12 cellular contexts compared by ENCODE assay signal in genomic region chr12:105523164-105524057, GRCh38.
DNase-seq lines count a peak whose midpoint lies in the region; ATAC-seq and TF ChIP-seq lines count a peak whose summit lies in the region.
"Had no signal": no experiment of that assay in that cellular context is flagged by ENCODE, and none has a peak within 500 bp of the region (broad histone marks: within the 10 kb centered on the region; RNA-seq: fewer than 3 reads in every experiment).

No MANE protein-coding gene starts in this region.

- H3K4me1 ChIP-seq in IMR-90 (ENCODE audit: control insufficient read depth, insufficient read depth, low read length) (peaks cover 6% of the 10 kb centered on the region), esophagus muscularis mucosa (peaks cover 13 to 20% (median 16%) of the 10 kb centered on the region in 4 donors)

- peak overlapping the region; percentile 58; the same call in 1 of the 2 replicates for H3K56ac ChIP-seq in IMR-90 (ENCODE audit: extremely low read depth, insufficient read depth, low read length)

- H3K4me3 Mint-ChIP-seq in mesothelial cell of epicardium (no peak overlapping the region), type B pancreatic cell (peak overlapping the region; percentile 70)
- H3K4me3 Mint-ChIP-seq: activated T-cell treated with anti-CD3 and anti-CD28 coated beads, Interleukin-2, amount 50 U/mL, for 72 hours; naive thymus-derived CD8-positive, alpha-beta T cell had no signal

- CTCF ChIA-PET in IMR-90 (lab: Yijun Ruan, JAX), result interaction anchor here (0.5 kb wide), 1 partner anchor 48 kb away, joined by 6 read pairs; no protein-coding TSS in a partner anchor

- TF ChIP-seq CTCF in IMR-90 (conservative IDR thresholded peaks at IDR 0.05; ENCODE audit: low read depth, low read length), result no peak
- no peak for TF ChIP-seq CTCF in esophagus muscularis mucosa (IDR thresholded peaks at IDR 0.05)
- TF ChIP-seq CTCF in mesothelial cell of epicardium (IDR thresholded peaks at IDR 0.05; ENCODE audit: unreplicated experiment), result no peak
- no peak for TF ChIP-seq CTCF in type B pancreatic cell (conservative IDR thresholded peaks at IDR 0.05)

- H3K79me1 ChIP-seq in IMR-90 (ENCODE audit: low read depth in 1 of 2, low read length in 2 of 2), result no peaks in the 10 kb centered on the region

- H4K91ac ChIP-seq in IMR-90 (ENCODE audit: insufficient read depth, low read depth, low read length), result peak overlapping the region; percentile 89

- H3K14ac ChIP-seq in IMR-90 (replicated peaks; ENCODE audit: low read depth, low read length), result peak overlapping the region; percentile 78

- H2AFZ ChIP-seq in IMR-90 (replicated peaks; ENCODE audit: low read length, poor library complexity), result peak overlapping the region; percentile 59

- H4K5ac ChIP-seq in IMR-90 (ENCODE audit: low read depth, low read length), result 0 out of 2 replicates have a peak overlapping the region, but pooled peaks have one; percentile 21

- H3K4me3 ChIP-seq in IMR-90 (ENCODE audit: insufficient read depth, low read depth, low read length) (no peak overlapping the region), esophagus muscularis mucosa (no peak overlapping the region)

- DNase-seq in IMR-90 (peak; percentile 86), esophagus muscularis mucosa (ENCODE audit: extremely low spot score) (peak; percentile 94), mesothelial cell of epicardium (ENCODE audit: low spot score in 2 of 2, unreplicated experiment in 2 of 2) (peak; percentile 66 to 82), type B pancreatic cell (ENCODE audit: extremely low spot score, unreplicated experiment) (peak; percentile 78), NOMO-1 treated with DMSO at 0.1 percent for 48 hours (lab: John Stamatoyannopoulos, UW; ENCODE audit: unreplicated experiment) (no peak), NOMO-1 (lab: John Stamatoyannopoulos, UW; ENCODE audit: unreplicated experiment in 2 of 2) (no peak), HK-2 (ENCODE audit: unreplicated experiment) (no peak)
- DNase-seq in activated effector memory CD4-positive, alpha-beta T cell treated with anti-CD3 and anti-CD28 coated beads, Interleukin-2, amount 50 U/mL, for 16 hours, result no peak
- DNase-seq: activated T-cell treated with anti-CD3 and anti-CD28 coated beads, Interleukin-2, amount 50 U/mL, for 72 hours; naive thymus-derived CD8-positive, alpha-beta T cell; NCI-H1417 had no signal

- H2BK15ac ChIP-seq in IMR-90 (ENCODE audit: low read depth, low read length), result peak overlapping the region; percentile 93; the same call in 2 of the 3 replicates

- BruUV-seq in IMR-90 (replicated peaks; lab: Mats Ljungman, UMichigan), result no TSS peak

- H3K27ac Mint-ChIP-seq in mesothelial cell of epicardium (peak overlapping the region; percentile 96), type B pancreatic cell (peak overlapping the region; percentile 53)
- H3K27ac Mint-ChIP-seq: activated T-cell treated with anti-CD3 and anti-CD28 coated beads, Interleukin-2, amount 50 U/mL, for 72 hours had no signal

- peak overlapping the region; percentile 80 for H3K23ac ChIP-seq in IMR-90 (ENCODE audit: low read depth, low read length)

- peak overlapping the region; percentile 36; the same call in 1 of the 2 replicates for H3K18ac ChIP-seq in IMR-90 (ENCODE audit: low read depth, low read length)

- H3K4me1 Mint-ChIP-seq in mesothelial cell of epicardium, result peaks cover 39% of the 10 kb centered on the region
- H3K4me1 Mint-ChIP-seq in type B pancreatic cell (ENCODE audit: unreplicated experiment), result peaks cover 12% of the 10 kb centered on the region
- H3K4me1 Mint-ChIP-seq: naive thymus-derived CD8-positive, alpha-beta T cell had no signal

- intact Hi-C loops in IMR-90 (cut with micrococcal nuclease) (no loop called here), esophagus muscularis mucosa (cut with DNase I) (no loop called here)

- H3K4me2 ChIP-seq in IMR-90 (ENCODE audit: low read depth, low read length), result peak overlapping the region; percentile 57; the same call in 1 of the 2 replicates

- H3K27ac ChIP-seq in IMR-90 (ENCODE audit: insufficient read depth, low read length) (no peak overlapping the region), esophagus muscularis mucosa (replicated peaks in 1 of 4) (peak overlapping the region in 3 of 4 donors; percentile 21 to 37 (median 22))

- TF ChIP-seq RAD21 in IMR-90 (IDR thresholded peaks at IDR 0.05; ENCODE audit: low read length), result peak; percentile 2; the same call in 1 of the 2 replicates

- H2BK20ac ChIP-seq in IMR-90 (ENCODE audit: low read depth, low read length), result peak overlapping the region; percentile 86

- H2AK5ac ChIP-seq in IMR-90 (ENCODE audit: low read depth, low read length), result peak overlapping the region; percentile 71

- POLR2A ChIA-PET in IMR-90 (lab: Charles Lee; ENCODE audit: unreplicated experiment), result interaction anchor here (0.5 kb wide), 1 partner anchor 25 kb away, joined by 5 read pairs; no protein-coding TSS in a partner anchor

- H2BK5ac ChIP-seq in IMR-90 (ENCODE audit: low read depth, low read length, poor library complexity, severe bottlenecking), result peak overlapping the region; percentile 40

- H4K20me1 ChIP-seq in IMR-90 (ENCODE audit: insufficient read depth, low read length), result no peaks in the 10 kb centered on the region

- peak; percentile 92 for ATAC-seq in IMR-90 (ENCODE audit: low read depth)
- ATAC-seq: activated T-cell treated with anti-CD3 and anti-CD28 coated beads, Interleukin-2, amount 50 U/mL, for 72 hours; esophagus mucosa; naive thymus-derived CD8-positive, alpha-beta T cell had no signal

- H3K9me3 ChIP-seq in IMR-90 (ENCODE audit: control insufficient read depth, insufficient read depth, low read length) (no peaks in the 10 kb centered on the region), esophagus muscularis mucosa (no peaks in the 10 kb centered on the region)

- H3K27me3 Mint-ChIP-seq in mesothelial cell of epicardium (ENCODE audit: low read depth) (no peaks in the 10 kb centered on the region), type B pancreatic cell (peaks cover 3% of the 10 kb centered on the region)

- TF ChIP-seq EP300 in esophagus muscularis mucosa (IDR thresholded peaks at IDR 0.05), result no peak

- H2AK9ac ChIP-seq in IMR-90 (replicated peaks; ENCODE audit: low read depth, low read length, poor library complexity), result peak overlapping the region; percentile 20

- peak overlapping the region; percentile 85 for H2BK120ac ChIP-seq in IMR-90 (ENCODE audit: low read depth, low read length)

- no peaks in the 10 kb centered on the region for H3K9me1 ChIP-seq in IMR-90 (ENCODE audit: insufficient read depth, low read length)

- H3K9ac ChIP-seq in IMR-90 (ENCODE audit: low read depth, low read length), result peak overlapping the region; percentile 19; the same call in 1 of the 2 replicates

- no peaks in the 10 kb centered on the region for H3K36me3 ChIP-seq in IMR-90 (ENCODE audit: control insufficient read depth, insufficient read depth, low read length)
- no peaks in the 10 kb centered on the region for H3K36me3 ChIP-seq in esophagus muscularis mucosa

- H3K4ac ChIP-seq in IMR-90 (ENCODE audit: low read depth, low read length), result peak overlapping the region; percentile 83

- dilution Hi-C loops in IMR-90 (cut with HindIII; ENCODE audit: low sequenced_read_pairs, unreplicated experiment), result no loop called here

- H4K8ac ChIP-seq in IMR-90 (ENCODE audit: low read depth in 2 of 2, low read length in 2 of 2), result peak overlapping the region in 1 of 2 experiments; percentile 84; a peak in 2 of 4 replicates

- WGBS in IMR-90 (ENCODE audit: extremely low coverage in 2 of 2, insufficient read length in 1 of 2), 2 experiments, result 0% methylated on average over 9 of the region's 16 CpGs; no CpG with 5 or more reads in 1 of the 2 experiments
- 16% methylated on average over 12 of the region's 16 CpGs for WGBS in esophagus muscularis mucosa

- no peak for TF ChIP-seq POLR2A in IMR-90 (IDR thresholded peaks at IDR 0.05; ENCODE audit: low read depth, low read length)
- no peak for TF ChIP-seq POLR2A in esophagus muscularis mucosa (IDR thresholded peaks at IDR 0.05; ENCODE audit: low read depth)

- H3K27me3 ChIP-seq in IMR-90 (ENCODE audit: control insufficient read depth, insufficient read depth, low read length), result no peaks in the 10 kb centered on the region
- no peaks in the 10 kb centered on the region for H3K27me3 ChIP-seq in esophagus muscularis mucosa

- H3K9me3 Mint-ChIP-seq in mesothelial cell of epicardium, result peaks cover 8% of the 10 kb centered on the region
- H3K9me3 Mint-ChIP-seq in type B pancreatic cell, result peaks cover 7% of the 10 kb centered on the region

- H3K36me3 Mint-ChIP-seq in mesothelial cell of epicardium (peaks cover 5% of the 10 kb centered on the region), type B pancreatic cell (no peaks in the 10 kb centered on the region)
- H3K36me3 Mint-ChIP-seq: naive thymus-derived CD8-positive, alpha-beta T cell had no signal

- in situ Hi-C loops in IMR-90 (cut with MboI; ENCODE audit: low sequenced_read_pairs), result no loop called here

TF ChIP-seq in IMR-90, 13 proteins besides CTCF, POLR2A, EP300 and RAD21:
- 0 out of 2 replicates have a peak, but pooled peaks have one; percentile 10 for TF ChIP-seq CEBPB (IDR thresholded peaks at IDR 0.05; ENCODE audit: low read depth, low read length)
- peak; percentile 83; the same call in 1 of the 2 replicates for TF ChIP-seq MAZ (IDR thresholded peaks at IDR 0.05; ENCODE audit: borderline replicate concordance, low read depth, low read length)
- TF ChIP-seq BHLHE40 (IDR thresholded peaks at IDR 0.05; ENCODE audit: low read depth, low read length), result peak; percentile 68; the same call in 1 of the 2 replicates
- TF ChIP-seq SMC3 (IDR thresholded peaks at IDR 0.05; ENCODE audit: low read depth, low read length), result no peak
- TF ChIP-seq RCOR1 (IDR thresholded peaks at IDR 0.05; ENCODE audit: insufficient replicate concordance, low read length), result no peak

Comparison
In these comparisons a context has a peak if more than half of its experiments do, and no peak if none do; other contexts are left out.
1. DNase-seq: peak in IMR-90 (single experiment), esophagus muscularis mucosa (single experiment), mesothelial cell of epicardium (2 of 2) and type B pancreatic cell (single experiment); none in activated effector memory CD4-positive, alpha-beta T cell treated with anti-CD3 and anti-CD28 coated beads, Interleukin-2, amount 50 U/mL, for 16 hours (single experiment), NOMO-1 treated with DMSO at 0.1 percent for 48 hours (single experiment), NOMO-1 (0 of 2) and HK-2 (single experiment).